In the genomic region with DNA sequence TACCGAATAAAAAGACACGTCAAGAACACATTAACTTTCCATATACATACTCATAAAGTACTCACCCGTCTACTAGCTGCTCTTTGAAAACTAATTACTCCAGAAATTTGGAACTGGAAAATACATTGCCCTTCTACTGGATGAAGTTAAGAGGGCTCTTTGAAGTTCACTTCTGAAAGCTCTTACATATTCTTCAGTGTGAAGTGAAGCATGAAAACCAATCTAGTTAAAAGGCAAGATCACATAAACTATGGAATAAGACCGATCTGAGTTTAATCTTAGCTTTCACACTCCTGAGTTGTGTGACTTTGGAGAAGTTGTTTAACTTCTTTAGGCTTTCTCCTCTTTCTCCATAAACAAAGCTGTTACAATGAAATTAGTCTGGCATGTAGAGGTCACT, we compare ENCODE assay signal across 1 cellular context.
TF ChIP-seq lines count a peak whose summit lies in the region.

No MANE protein-coding gene starts in this region.

TF ChIP-seq in HEK293, 187 proteins besides CTCF, POLR2A, EP300 and RAD21 (continued from another document):
- no peak for TF ChIP-seq ZNF174 (tag by site-specific recombination; IDR thresholded peaks at IDR 0.05)
- no peak for TF ChIP-seq ZBTB48 (tag by site-specific recombination; IDR thresholded peaks at IDR 0.05)
- peak; percentile 48; the same call in 1 of the 2 replicates for TF ChIP-seq ZNF24 (tag by site-specific recombination; IDR thresholded peaks at IDR 0.05)
- no peak for TF ChIP-seq ELK4 (IDR thresholded peaks at IDR 0.05; ENCODE audit: borderline replicate concordance, low read depth, low read length)
- TF ChIP-seq ZBTB44 (tag by site-specific recombination; IDR thresholded peaks at IDR 0.05) = peak; percentile 32; the same call in 1 of the 2 replicates
- TF ChIP-seq ZNF629 (tag by site-specific recombination; IDR thresholded peaks at IDR 0.05) = peak; percentile 70
- TF ChIP-seq, protein P1, sequence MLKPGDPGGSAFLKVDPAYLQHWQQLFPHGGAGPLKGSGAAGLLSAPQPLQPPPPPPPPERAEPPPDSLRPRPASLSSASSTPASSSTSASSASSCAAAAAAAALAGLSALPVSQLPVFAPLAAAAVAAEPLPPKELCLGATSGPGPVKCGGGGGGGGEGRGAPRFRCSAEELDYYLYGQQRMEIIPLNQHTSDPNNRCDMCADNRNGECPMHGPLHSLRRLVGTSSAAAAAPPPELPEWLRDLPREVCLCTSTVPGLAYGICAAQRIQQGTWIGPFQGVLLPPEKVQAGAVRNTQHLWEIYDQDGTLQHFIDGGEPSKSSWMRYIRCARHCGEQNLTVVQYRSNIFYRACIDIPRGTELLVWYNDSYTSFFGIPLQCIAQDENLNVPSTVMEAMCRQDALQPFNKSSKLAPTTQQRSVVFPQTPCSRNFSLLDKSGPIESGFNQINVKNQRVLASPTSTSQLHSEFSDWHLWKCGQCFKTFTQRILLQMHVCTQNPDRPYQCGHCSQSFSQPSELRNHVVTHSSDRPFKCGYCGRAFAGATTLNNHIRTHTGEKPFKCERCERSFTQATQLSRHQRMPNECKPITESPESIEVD (tag by site-specific recombination; IDR thresholded peaks at IDR 0.05) = peak; percentile 99
- peak; percentile 76 for TF ChIP-seq PRDM4 (tag by site-specific recombination; IDR thresholded peaks at IDR 0.05)
- TF ChIP-seq ZBTB1 (tag by site-specific recombination; IDR thresholded peaks at IDR 0.05) = no peak
- TF ChIP-seq ZEB2 (tag by site-specific recombination; IDR thresholded peaks at IDR 0.05) = peak; percentile 64
- no peak for TF ChIP-seq ZNF571 (tag by site-specific recombination; IDR thresholded peaks at IDR 0.05)
- no peak for TF ChIP-seq ZNF280C (tag by site-specific recombination; IDR thresholded peaks at IDR 0.05)
- peak; percentile 36; the same call in 1 of the 2 replicates for TF ChIP-seq ZNF341 (tag by site-specific recombination; IDR thresholded peaks at IDR 0.05; ENCODE audit: low read depth)
- no peak for TF ChIP-seq ZFP3 (tag by site-specific recombination; IDR thresholded peaks at IDR 0.05; ENCODE audit: low read depth)
- no peak for TF ChIP-seq HOXA7 (CRISPR knock-in tag; IDR thresholded peaks at IDR 0.05; ENCODE audit: borderline replicate concordance)
- TF ChIP-seq SETDB1 (IDR thresholded peaks at IDR 0.05; ENCODE audit: insufficient read length, low read length) = no peak
- TF ChIP-seq ZNF391 (tag by site-specific recombination; IDR thresholded peaks at IDR 0.05; ENCODE audit: borderline replicate concordance, low read depth) = peak; percentile 74; the same call in 1 of the 2 replicates
- no peak for TF ChIP-seq ZNF670 (tag by site-specific recombination; IDR thresholded peaks at IDR 0.05; ENCODE audit: low read depth)
- peak; percentile 64; the same call in 1 of the 2 replicates for TF ChIP-seq HIC1 (tag by site-specific recombination; IDR thresholded peaks at IDR 0.05)
- no peak for TF ChIP-seq ZBTB7A (tag by site-specific recombination; IDR thresholded peaks at IDR 0.05; ENCODE audit: low read depth)
- TF ChIP-seq SP7 (tag by site-specific recombination; IDR thresholded peaks at IDR 0.05) = peak; percentile 72; the same call in 1 of the 2 replicates
- TF ChIP-seq ZBTB20 (tag by site-specific recombination; IDR thresholded peaks at IDR 0.05) = no peak
- no peak for TF ChIP-seq ZIC2 (tag by site-specific recombination; IDR thresholded peaks at IDR 0.05)
- TF ChIP-seq YY2 (tag by site-specific recombination; IDR thresholded peaks at IDR 0.05) = no peak
- peak; percentile 44; the same call in 1 of the 2 replicates for TF ChIP-seq ZNF596 (tag by site-specific recombination; IDR thresholded peaks at IDR 0.05)
- TF ChIP-seq SCRT1 (tag by site-specific recombination; IDR thresholded peaks at IDR 0.05; ENCODE audit: borderline replicate concordance) = no peak
- peak; percentile 34; the same call in 1 of the 2 replicates for TF ChIP-seq ZNF394 (tag by site-specific recombination; IDR thresholded peaks at IDR 0.05; ENCODE audit: borderline replicate concordance)
- TF ChIP-seq TCF7L2 (IDR thresholded peaks at IDR 0.05; ENCODE audit: borderline replicate concordance, low read depth, low read length) = peak; percentile 98
- no peak for TF ChIP-seq ZNF677 (tag by site-specific recombination; IDR thresholded peaks at IDR 0.05)
- no peak; the same call in 1 of the 2 replicates for TF ChIP-seq ZSCAN23 (tag by site-specific recombination; IDR thresholded peaks at IDR 0.05)
- TF ChIP-seq ZNF114 (tag by site-specific recombination; IDR thresholded peaks at IDR 0.05) = no peak
- TF ChIP-seq WT1 (tag by site-specific recombination; IDR thresholded peaks at IDR 0.05) = peak; percentile 92
- no peak for TF ChIP-seq ZNF16 (tag by site-specific recombination; IDR thresholded peaks at IDR 0.05; ENCODE audit: low read depth)
